Comparison of ENCODE assay signal across 29 cellular contexts in the genomic region with DNA sequence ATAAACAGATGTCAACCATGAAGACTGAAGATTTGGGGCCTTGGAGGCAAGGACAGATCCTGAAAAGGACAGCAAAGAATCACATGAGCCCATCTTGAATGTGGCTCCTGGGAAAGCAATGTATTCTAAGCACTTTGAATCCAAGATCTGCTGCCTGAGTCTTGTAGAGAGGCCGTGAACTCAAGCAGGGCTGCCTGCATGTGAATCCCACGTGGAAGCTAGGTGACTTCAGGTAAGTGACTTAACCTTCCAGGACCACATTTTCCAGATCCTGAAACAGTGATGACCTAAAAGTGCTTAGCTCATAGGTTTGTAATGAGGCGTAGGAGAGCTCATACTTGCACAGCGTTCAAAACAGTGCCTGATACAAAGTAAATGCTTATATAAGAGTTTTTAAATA.
"Had no signal": no experiment of that assay in that cellular context is flagged by ENCODE, and none has a peak within 500 bp of the region (broad histone marks: within the 10 kb centered on the region; RNA-seq: fewer than 3 reads in every experiment).

No MANE protein-coding gene starts in this region.

- H3K9ac ChIP-seq: parathyroid adenoma had no signal

- DNase-seq: cerebellar nuclear complex; cortex of kidney; effector memory CD8-positive, alpha-beta T cell; erythroblast; esophagus squamous epithelium; foreskin melanocyte; immature natural killer cell; islet precursor cell; kidney glomerular epithelial cell; left colon; left ventricle myocardium superior; naive B cell; right cardiac atrium; spleen; stimulated activated CD4-positive, alpha-beta T cell treated with anti-CD3 and anti-CD28 coated beads, Interleukin-4, amount 100 ng/mL, for 4 hours; transverse colon; upper lobe of right lung; uterus had no signal

- H3K27me3 ChIP-seq: esophagus squamous epithelium, neutrophil, transverse colon, upper lobe of right lung, uterus had no signal

- H3K4me3 Mint-ChIP-seq: effector memory CD8-positive, alpha-beta T cell; immature natural killer cell; memory B cell; naive B cell; nephron; stimulated activated memory B cell treated with anti-CD40 and anti-IgM and Interleukin-4, amounts not matched to agents 10 μg/mL and 1 μg/mL and 100 μg/mL, for 72 hours; stimulated activated naive CD8-positive, alpha-beta T cell treated with anti-CD3 and anti-CD28 coated beads, Interleukin-15, Interleukin-2, amounts not matched to agents 100 ng/mL and 50 ng/mL, for 24 hours had no signal

- H3K27me3 Mint-ChIP-seq: effector memory CD8-positive, alpha-beta T cell; memory B cell; naive B cell; stimulated activated memory B cell treated with anti-CD40 and anti-IgM and Interleukin-4, amounts not matched to agents 10 μg/mL and 1 μg/mL and 100 μg/mL, for 72 hours; stimulated activated naive CD8-positive, alpha-beta T cell treated with anti-CD3 and anti-CD28 coated beads, Interleukin-15, Interleukin-2, amounts not matched to agents 100 ng/mL and 50 ng/mL, for 24 hours had no signal

- ATAC-seq: effector memory CD8-positive, alpha-beta T cell; left colon; left ventricle myocardium superior; mucosa of descending colon; right cardiac atrium; stimulated activated memory B cell treated with anti-CD40 and anti-IgM and Interleukin-4, amounts not matched to agents 10 μg/mL and 1 μg/mL and 100 μg/mL, for 72 hours; upper lobe of right lung had no signal

- H3K36me3 ChIP-seq: esophagus squamous epithelium, neutrophil, prostate gland, spleen, thoracic aorta, transverse colon, upper lobe of right lung, uterus had no signal

- H3K79me2 ChIP-seq: parathyroid adenoma had no signal

- H3K36me3 Mint-ChIP-seq: immature natural killer cell; memory B cell; naive B cell; stimulated activated memory B cell treated with anti-CD40 and anti-IgM and Interleukin-4, amounts not matched to agents 10 μg/mL and 1 μg/mL and 100 μg/mL, for 72 hours had no signal

- H2AFZ ChIP-seq: parathyroid adenoma had no signal

- H3K4me1 Mint-ChIP-seq: immature natural killer cell; memory B cell; naive B cell; stimulated activated memory B cell treated with anti-CD40 and anti-IgM and Interleukin-4, amounts not matched to agents 10 μg/mL and 1 μg/mL and 100 μg/mL, for 72 hours had no signal

- H3K9me3 ChIP-seq: esophagus squamous epithelium, neutrophil, prostate gland, thoracic aorta, transverse colon, upper lobe of right lung, uterus had no signal

- H3K4me3 ChIP-seq: esophagus squamous epithelium, lung, mucosa of descending colon, prostate gland, skin epidermis, spleen, thoracic aorta, transverse colon, upper lobe of right lung, uterus had no signal

- H3K27ac Mint-ChIP-seq: effector memory CD8-positive, alpha-beta T cell; immature natural killer cell; memory B cell; nephron; stimulated activated memory B cell treated with anti-CD40 and anti-IgM and Interleukin-4, amounts not matched to agents 10 μg/mL and 1 μg/mL and 100 μg/mL, for 72 hours; stimulated activated naive CD8-positive, alpha-beta T cell treated with anti-CD3 and anti-CD28 coated beads, Interleukin-15, Interleukin-2, amounts not matched to agents 100 ng/mL and 50 ng/mL, for 24 hours had no signal

- H3K4me1 ChIP-seq: esophagus squamous epithelium, parathyroid adenoma, prostate gland, spleen, transverse colon, upper lobe of right lung, uterus had no signal

- H3K27ac ChIP-seq: esophagus squamous epithelium, neutrophil, parathyroid adenoma, prostate gland, skin epidermis, spleen, thoracic aorta, transverse colon, upper lobe of right lung, uterus had no signal
